Comparison of ENCODE assay signal across 8 cellular contexts in genomic region chr17:2171725-2172446, GRCh38.
A peak's percentile ranks its signal among the peaks of the same experiment; 100 is the strongest.
DNase-seq lines count a peak whose midpoint lies in the region; ATAC-seq and TF ChIP-seq lines count a peak whose summit lies in the region.

No MANE protein-coding gene starts in this region.

- intact Hi-C loops in ovary (cut with DNase I) (loop anchor here in 3 of 4 donors (5.0 to 10.0 kb wide), 3 partner anchors 47 to 63 kb away; no protein-coding TSS in a partner anchor), natural killer cell (cut with micrococcal nuclease) (no loop called here)

- peaks cover 35% of the 10 kb centered on the region for H3K4me1 ChIP-seq in ovary (ENCODE audit: insufficient read depth)

- TF ChIP-seq CTCF in BJ (IDR thresholded peaks at IDR 0.05; ENCODE audit: insufficient read depth, low read depth, low read length) (no peak), fibroblast of villous mesenchyme (IDR thresholded peaks at IDR 0.05; ENCODE audit: insufficient read depth, low read depth, low read length) (no peak), ovary (IDR thresholded peaks at IDR 0.05) (no peak), natural killer cell (IDR thresholded peaks at IDR 0.05) (no peak)

- peak overlapping the region; percentile 16 to 85 for H3K27ac ChIP-seq in ovary

- H3K4me3 ChIP-seq in BJ (ENCODE audit: low read depth, low read length) (no peak overlapping the region), fibroblast of villous mesenchyme (ENCODE audit: low read depth, low read length) (peak overlapping the region; percentile 9), ovary (no peak overlapping the region)

- H3K9me3 Mint-ChIP-seq in natural killer cell = no peaks in the 10 kb centered on the region
- no peaks in the 10 kb centered on the region for H3K9me3 Mint-ChIP-seq in T-cell

- no peak overlapping the region for H3K4me3 Mint-ChIP-seq in natural killer cell
- H3K4me3 Mint-ChIP-seq in T-cell = no peak overlapping the region

- H3K4me1 Mint-ChIP-seq in natural killer cell (peaks cover 32 to 39% of the 10 kb centered on the region in 2 donors), T-cell (peaks cover 0 to 5% (median 2%) of the 10 kb centered on the region in 3 donors)

- no peak for ATAC-seq in natural killer cell
- no peak for ATAC-seq in T-cell (replicated peaks in 1 of 4)

- no peak overlapping the region for H3K27ac Mint-ChIP-seq in natural killer cell
- no peak overlapping the region for H3K27ac Mint-ChIP-seq in T-cell

- TF ChIP-seq EP300 in ovary (IDR thresholded peaks at IDR 0.05) = no peak

- 1 to 7% (median 1%) methylated on average over 11 of the region's 11 CpGs for WGBS in ovary, 3 donors

- no peaks in the 10 kb centered on the region for H3K9me3 ChIP-seq in ovary

- peak; percentile 87 for DNase-seq in BJ (ENCODE audit: low read depth)
- peak; percentile 93 for DNase-seq in RPMI7951 (ENCODE audit: low read depth)
- DNase-seq in fibroblast of villous mesenchyme (ENCODE audit: low read depth) = peak; percentile 99
- peak; percentile 85 to 91 (median 87) for DNase-seq in ovary
- DNase-seq in natural killer cell = no peak
- DNase-seq in iPS-NIHi11 (ENCODE audit: low spot score) = no peak
- DNase-seq in T-cell = no peak
- DNase-seq in NK-92 treated with Interleukin-12 subunit alpha and Interleukin-12 subunit beta, amount 100 ng/mL, for 24 hours (lab: John Stamatoyannopoulos, UW) = no peak

- no peaks in the 10 kb centered on the region for H3K36me3 Mint-ChIP-seq in natural killer cell
- peaks cover 46% of the 10 kb centered on the region for H3K36me3 Mint-ChIP-seq in T-cell

- H3K36me3 ChIP-seq in BJ (ENCODE audit: control insufficient read depth, insufficient read depth, low read length) = peaks cover 10% of the 10 kb centered on the region
- H3K36me3 ChIP-seq in ovary = no peaks in the 10 kb centered on the region

- no peaks in the 10 kb centered on the region for H3K27me3 Mint-ChIP-seq in natural killer cell (ENCODE audit: low read depth in 2 of 2)
- H3K27me3 Mint-ChIP-seq in T-cell = no peaks in the 10 kb centered on the region

- no peaks in the 10 kb centered on the region for H3K27me3 ChIP-seq in BJ (ENCODE audit: control insufficient read depth, insufficient read depth, low read length)
- no peaks in the 10 kb centered on the region for H3K27me3 ChIP-seq in ovary

- no peak for TF ChIP-seq POLR2A in ovary (IDR thresholded peaks at IDR 0.05)

- CTCF ChIA-PET in BJ (lab: Yijun Ruan, JAX) (interaction anchor here (0.5 to 3.4 kb wide), 6 partner anchors 58 to 116 kb away, joined by 3 to 12 read pairs (median 4); no protein-coding TSS in a partner anchor), T-cell (lab: Charles Lee) (interaction anchor here in 1 of 2 donors (0.7 kb wide), 1 partner anchor 112 kb away, joined by 3 read pairs; no protein-coding TSS in a partner anchor)

- POLR2A ChIA-PET in BJ (lab: Charles Lee) = interaction anchor here (0.5 to 0.7 kb wide), 3 partner anchors 15 to 100 kb away, joined by 3 to 6 read pairs (median 4); no protein-coding TSS in a partner anchor
- POLR2A ChIA-PET in T-cell (lab: Charles Lee) = interaction anchor here in 1 of 2 donors (0.6 kb wide), 1 partner anchor 32 kb away, joined by 4 read pairs; no protein-coding TSS in a partner anchor

Comparison
In these comparisons a context has a peak if more than half of its experiments do, and no peak if none do; other contexts are left out.
1. DNase-seq: peak in BJ (single experiment), RPMI7951 (single experiment), fibroblast of villous mesenchyme (single experiment) and ovary (5 of 5); none in natural killer cell (single experiment), iPS-NIHi11 (single experiment), T-cell (0 of 34) and NK-92 treated with Interleukin-12 subunit alpha and Interleukin-12 subunit beta, amount 100 ng/mL, for 24 hours (single experiment).